ENCODE assay signal across 23 cellular contexts in genomic region chr11:20458905-20459632, GRCh38.
DNase-seq lines count a peak whose midpoint lies in the region; ATAC-seq, FAIRE-seq and TF ChIP-seq lines count a peak whose summit lies in the region.
"Had no signal": no experiment of that assay in that cellular context is flagged by ENCODE, and none has a peak within 500 bp of the region (broad histone marks: within the 10 kb centered on the region; RNA-seq: fewer than 3 reads in every experiment).

No MANE protein-coding gene starts in this region.

- in situ Hi-C loops in GM12878 (cut with MboI) = no loop called here

- no peak for FAIRE-seq in GM12878 (lab: Jason Lieb, UNC)
- FAIRE-seq: A204.1, GM12892, H1, HepG2 had no signal

- H3K79me2 ChIP-seq in GM12878 (ENCODE audit: control insufficient read depth, insufficient read depth, low read length) = no peaks in the 10 kb centered on the region

- H3K4me3 ChIP-seq in GM12878 = no peak overlapping the region
- H3K4me3 ChIP-seq in naive thymus-derived CD4-positive, alpha-beta T cell (ENCODE audit: low read length) = no peak overlapping the region
- H3K4me3 ChIP-seq in ovary = no peak overlapping the region
- H3K4me3 ChIP-seq in spleen = no peak overlapping the region
- H3K4me3 ChIP-seq: Peyer's patch, SJSA1 had no signal

- no peak overlapping the region for H2AFZ ChIP-seq in GM12878 (ENCODE audit: control insufficient read depth, low read depth, low read length)

- H3K27ac ChIP-seq in GM12878 (ENCODE audit: control insufficient read depth, insufficient read depth) (no peak overlapping the region), ovary (no peak overlapping the region), spleen (no peak overlapping the region)
- no peak overlapping the region for H3K27ac ChIP-seq in naive thymus-derived CD4-positive, alpha-beta T cell (ENCODE audit: low read depth, low read length)
- H3K27ac ChIP-seq: C4-2B, Peyer's patch, SJSA1 had no signal

- H3K9me3 ChIP-seq in GM12878 (replicated peaks; ENCODE audit: control insufficient read depth, insufficient read depth, low read length) = no peaks in the 10 kb centered on the region
- H3K9me3 ChIP-seq in naive thymus-derived CD4-positive, alpha-beta T cell (ENCODE audit: control insufficient read depth in 2 of 3, low read length in 3 of 3) = no peaks in the 10 kb centered on the region
- H3K9me3 ChIP-seq in ovary = no peaks in the 10 kb centered on the region
- H3K9me3 ChIP-seq in spleen = no peaks in the 10 kb centered on the region
- H3K9me3 ChIP-seq: Peyer's patch, SJSA1 had no signal

- no peaks in the 10 kb centered on the region for H3K27me3 Mint-ChIP-seq in naive thymus-derived CD4-positive, alpha-beta T cell

- H3K36me3 ChIP-seq in GM12878 (ENCODE audit: control insufficient read depth in 2 of 2, insufficient read depth in 2 of 2, low read length in 1 of 2) (peaks cover 0 to 11% of the 10 kb centered on the region in 2 experiments; a peak in 2 of 4 replicates), ovary (no peaks in the 10 kb centered on the region), spleen (peaks cover 0 to 47% (median 5%) of the 10 kb centered on the region in 6 donors)
- no peaks in the 10 kb centered on the region for H3K36me3 ChIP-seq in naive thymus-derived CD4-positive, alpha-beta T cell (ENCODE audit: control insufficient read depth in 2 of 3, insufficient read depth in 3 of 3, low read length in 3 of 3)

- no peak overlapping the region for H3K27ac Mint-ChIP-seq in naive thymus-derived CD4-positive, alpha-beta T cell
- H3K27ac Mint-ChIP-seq: T-helper 1 cell treated with Interleukin-12 subunit alpha and Interleukin-12 subunit beta and Interleukin-4 antibody, amounts not matched to agents 30 μg/mL and 1 μg/mL, for 36 hours had no signal

- peaks cover 0 to 3% (median 0%) of the 10 kb centered on the region in 7 donors for H3K4me1 Mint-ChIP-seq in naive thymus-derived CD4-positive, alpha-beta T cell

- H3K4me2 ChIP-seq in GM12878 (ENCODE audit: control insufficient read depth, insufficient read depth) = no peak overlapping the region

- TF ChIP-seq CTCF in GM12878 (IDR thresholded peaks at IDR 0.05 in 2 of 3, conservative IDR thresholded peaks at IDR 0.05 in 1 of 3; ENCODE audit: control insufficient read depth in 2 of 3, extremely low read depth in 1 of 3, insufficient read depth in 1 of 3, low read depth in 3 of 3, low read length in 3 of 3) (no peak), ovary (IDR thresholded peaks at IDR 0.05) (no peak), spleen (IDR thresholded peaks at IDR 0.05 in 8 of 11, conservative IDR thresholded peaks at IDR 0.05 in 3 of 11) (no peak)

- H3K4me1 ChIP-seq in GM12878 (ENCODE audit: control insufficient read depth, insufficient read depth, low read length) (no peaks in the 10 kb centered on the region), ovary (ENCODE audit: insufficient read depth) (peaks cover 1% of the 10 kb centered on the region), spleen (no peaks in the 10 kb centered on the region)
- no peaks in the 10 kb centered on the region for H3K4me1 ChIP-seq in naive thymus-derived CD4-positive, alpha-beta T cell (ENCODE audit: control insufficient read depth in 2 of 2, insufficient read depth in 2 of 2, low read length in 2 of 2)
- H3K4me1 ChIP-seq: Peyer's patch, SJSA1 had no signal

- H3K4me3 Mint-ChIP-seq in naive thymus-derived CD4-positive, alpha-beta T cell = no peak overlapping the region
- H3K4me3 Mint-ChIP-seq: T-helper 1 cell treated with Interleukin-12 subunit alpha and Interleukin-12 subunit beta and Interleukin-4 antibody, amounts not matched to agents 30 μg/mL and 1 μg/mL, for 36 hours had no signal

- ATAC-seq in GM12878 (no peak), HG02973 (IDR thresholded peaks at IDR 0.05; ENCODE audit: unreplicated experiment) (no peak)
- ATAC-seq in naive thymus-derived CD4-positive, alpha-beta T cell = no peak
- ATAC-seq: HCT116, HepG2 had no signal

- CTCF ChIA-PET in GM12878 (lab: Yijun Ruan, JAX) = interaction anchor here (1.6 kb wide), 1 partner anchor 42 kb away, joined by 4 read pairs; no protein-coding TSS in a partner anchor
- CTCF ChIA-PET in naive thymus-derived CD4-positive, alpha-beta T cell (lab: Charles Lee) = no interaction called here

- intact Hi-C loops in GM12878 (cut with micrococcal nuclease; ENCODE audit: unreplicated experiment) = no loop called here
- intact Hi-C loops in naive thymus-derived CD4-positive, alpha-beta T cell (cut with micrococcal nuclease) = no loop called here
- intact Hi-C loops in ovary (cut with DNase I) = no loop called here
- intact Hi-C loops in spleen (cut with DNase I; ENCODE audit: low total_unique reads) = no loop called here

- H3K9ac ChIP-seq in GM12878 (ENCODE audit: control insufficient read depth, insufficient read depth, low read length) = no peak overlapping the region

- SMC1A ChIA-PET in GM12878 (lab: Charles Lee; ENCODE audit: uncharacterized antibody, unreplicated experiment) = interaction anchor here (1.4 to 2.4 kb wide), 2 partner anchors 10 to 21 kb away, joined by 5 read pairs; no protein-coding TSS in a partner anchor

- no TSS peak for BruUV-seq in GM12878 (replicated peaks; lab: Mats Ljungman, UMichigan)

- peaks cover 0 to 62% (median 32%) of the 10 kb centered on the region in 5 donors for H3K36me3 Mint-ChIP-seq in naive thymus-derived CD4-positive, alpha-beta T cell

- H4K20me1 ChIP-seq in GM12878 (ENCODE audit: control insufficient read depth, insufficient read depth) = no peaks in the 10 kb centered on the region

- H3K27me3 ChIP-seq in GM12878 (replicated peaks in 1 of 2; ENCODE audit: control insufficient read depth in 2 of 2, insufficient read depth in 2 of 2, low read length in 1 of 2) (no peaks in the 10 kb centered on the region), ovary (no peaks in the 10 kb centered on the region), spleen (replicated peaks in 1 of 7) (no peaks in the 10 kb centered on the region)
- H3K27me3 ChIP-seq in naive thymus-derived CD4-positive, alpha-beta T cell (ENCODE audit: control insufficient read depth in 2 of 2, insufficient read depth in 2 of 2, low read length in 2 of 2) = no peaks in the 10 kb centered on the region
- H3K27me3 ChIP-seq: Peyer's patch, SJSA1 had no signal

- WGBS in GM12878 (ENCODE audit: insufficient coverage, insufficient replicate concordance, low lambda C conversion rate, missing lambda C conversion rate) = 36% methylated on average over 1 of the region's 1 CpG
- WGBS in ovary, 3 donors = 76 to 78% (median 77%) methylated on average over 1 of the region's 1 CpG
- 47 to 83% (median 78%) methylated on average over 1 of the region's 1 CpG for WGBS in spleen, 5 donors

- RAD21 ChIA-PET in GM12878 (lab: Charles Lee; ENCODE audit: unreplicated experiment) = no interaction called here

- TF ChIP-seq EP300 in GM12878 (IDR thresholded peaks at IDR 0.05; ENCODE audit: borderline replicate concordance in 1 of 2, control insufficient read depth in 1 of 2, low read depth in 2 of 2, low read length in 2 of 2) (no peak), ovary (IDR thresholded peaks at IDR 0.05) (no peak)

- TF ChIP-seq RAD21 in GM12878 (IDR thresholded peaks at IDR 0.05; ENCODE audit: insufficient read depth, low read depth, low read length) = no peak

- DNase-seq in DMS 273 (lab: John Stamatoyannopoulos, UW; ENCODE audit: unreplicated experiment) (peak; percentile 77), NCI-H1694 treated with DMSO at 0.1 percent for 48 hours (lab: John Stamatoyannopoulos, UW) (peak; percentile 61), OCI-M2 (lab: John Stamatoyannopoulos, UW; ENCODE audit: unreplicated experiment) (peak; percentile 55), GM12878 (ENCODE audit: low read depth, low spot score) (no peak), ovary (no peak), spleen (no peak)
- DNase-seq in naive thymus-derived CD4-positive, alpha-beta T cell = no peak
- DNase-seq: DMS79 treated with DMSO at 0.1 percent for 48 hours; KBM-7; NCI-H1092 treated with DMSO at 0.1 percent for 48 hours; NCI-H1436 treated with DMSO at 0.1 percent for 48 hours; NCI-H2029 treated with DMSO at 0.1 percent for 48 hours; NK-92 treated with Interleukin-12 subunit alpha and Interleukin-12 subunit beta, amount 100 ng/mL, for 24 hours; Peyer's patch had no signal

- peaks cover 0 to 3% (median 0%) of the 10 kb centered on the region in 11 donors for H3K9me3 Mint-ChIP-seq in naive thymus-derived CD4-positive, alpha-beta T cell
- H3K9me3 Mint-ChIP-seq: T-helper 1 cell treated with Interleukin-12 subunit alpha and Interleukin-12 subunit beta and Interleukin-4 antibody, amounts not matched to agents 30 μg/mL and 1 μg/mL, for 36 hours had no signal

- POLR2A ChIA-PET in GM12878 (lab: Charles Lee) = no interaction called here
- POLR2A ChIA-PET in naive thymus-derived CD4-positive, alpha-beta T cell (lab: Charles Lee) = no interaction called here

- TF ChIP-seq POLR2A in GM12878 (IDR thresholded peaks at IDR 0.05; ENCODE audit: low read depth, low read length) = no peak
- no peak for TF ChIP-seq POLR2A in ovary (IDR thresholded peaks at IDR 0.05)
- TF ChIP-seq POLR2A in spleen (IDR thresholded peaks at IDR 0.05) = no peak

TF ChIP-seq in GM12878, 131 proteins besides CTCF, POLR2A, EP300 and RAD21 (continues in another document):
- TF ChIP-seq, protein P1, sequence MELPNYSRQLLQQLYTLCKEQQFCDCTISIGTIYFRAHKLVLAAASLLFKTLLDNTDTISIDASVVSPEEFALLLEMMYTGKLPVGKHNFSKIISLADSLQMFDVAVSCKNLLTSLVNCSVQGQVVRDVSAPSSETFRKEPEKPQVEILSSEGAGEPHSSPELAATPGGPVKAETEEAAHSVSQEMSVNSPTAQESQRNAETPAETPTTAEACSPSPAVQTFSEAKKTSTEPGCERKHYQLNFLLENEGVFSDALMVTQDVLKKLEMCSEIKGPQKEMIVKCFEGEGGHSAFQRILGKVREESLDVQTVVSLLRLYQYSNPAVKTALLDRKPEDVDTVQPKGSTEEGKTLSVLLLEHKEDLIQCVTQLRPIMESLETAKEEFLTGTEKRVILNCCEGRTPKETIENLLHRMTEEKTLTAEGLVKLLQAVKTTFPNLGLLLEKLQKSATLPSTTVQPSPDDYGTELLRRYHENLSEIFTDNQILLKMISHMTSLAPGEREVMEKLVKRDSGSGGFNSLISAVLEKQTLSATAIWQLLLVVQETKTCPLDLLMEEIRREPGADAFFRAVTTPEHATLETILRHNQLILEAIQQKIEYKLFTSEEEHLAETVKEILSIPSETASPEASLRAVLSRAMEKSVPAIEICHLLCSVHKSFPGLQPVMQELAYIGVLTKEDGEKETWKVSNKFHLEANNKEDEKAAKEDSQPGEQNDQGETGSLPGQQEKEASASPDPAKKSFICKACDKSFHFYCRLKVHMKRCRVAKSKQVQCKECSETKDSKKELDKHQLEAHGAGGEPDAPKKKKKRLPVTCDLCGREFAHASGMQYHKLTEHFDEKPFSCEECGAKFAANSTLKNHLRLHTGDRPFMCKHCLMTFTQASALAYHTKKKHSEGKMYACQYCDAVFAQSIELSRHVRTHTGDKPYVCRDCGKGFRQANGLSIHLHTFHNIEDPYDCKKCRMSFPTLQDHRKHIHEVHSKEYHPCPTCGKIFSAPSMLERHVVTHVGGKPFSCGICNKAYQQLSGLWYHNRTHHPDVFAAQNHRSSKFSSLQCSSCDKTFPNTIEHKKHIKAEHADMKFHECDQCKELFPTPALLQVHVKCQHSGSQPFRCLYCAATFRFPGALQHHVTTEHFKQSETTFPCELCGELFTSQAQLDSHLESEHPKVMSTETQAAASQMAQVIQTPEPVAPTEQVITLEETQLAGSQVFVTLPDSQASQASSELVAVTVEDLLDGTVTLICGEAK (IDR thresholded peaks at IDR 0.05; ENCODE audit: borderline replicate concordance) = peak; percentile 71

Comparison
In these comparisons a context has a peak if more than half of its experiments do, and no peak if none do; other contexts are left out.
1. DNase-seq: peak in DMS 273 (single experiment), NCI-H1694 treated with DMSO at 0.1 percent for 48 hours (single experiment) and OCI-M2 (single experiment); none in GM12878 (single experiment), naive thymus-derived CD4-positive, alpha-beta T cell (0 of 9), ovary (0 of 5) and spleen (single experiment).